Comparison of ENCODE assay signal across 3 cellular contexts in genomic region chr19:19135713-19136112, GRCh38. TPM values are rescaled to one million over a fixed set of nuclear protein-coding genes. Genes with fewer than 3 reads are reported as not detected.
"Had no signal": no experiment of that assay in that cellular context is flagged by ENCODE, and none has a peak within 500 bp of the region (broad histone marks: within the 10 kb centered on the region; RNA-seq: fewer than 3 reads in every experiment).

No MANE protein-coding gene starts in this region.

RNA-seq across cellular contexts. Expression of gene MEF2B, which starts 34.4 kb away (rescaled TPM):
- total RNA-seq: occipital lobe, right atrium auricular region, smooth muscle cell had no signal
